Comparison of ENCODE assay signal across 17 cellular contexts in genomic region chr2:180707175-180707866, GRCh38.
"Had no signal": no experiment of that assay in that cellular context is flagged by ENCODE, and none has a peak within 500 bp of the region (broad histone marks: within the 10 kb centered on the region; RNA-seq: fewer than 3 reads in every experiment).

No MANE protein-coding gene starts in this region.

- H3K4me3 ChIP-seq: body of pancreas, colonic mucosa, esophagus squamous epithelium, tibial nerve, vagina had no signal

- H3K36me3 ChIP-seq: colonic mucosa, esophagus squamous epithelium, tibial nerve, vagina had no signal

- H3K9me3 ChIP-seq: colonic mucosa, esophagus squamous epithelium had no signal

- H3K27ac ChIP-seq: body of pancreas, colonic mucosa, esophagus squamous epithelium, tibial nerve, vagina had no signal

- ATAC-seq: body of pancreas; left ventricle myocardium superior; naive thymus-derived CD8-positive, alpha-beta T cell had no signal

- H3K4me1 ChIP-seq: body of pancreas, colonic mucosa, tibial nerve, vagina had no signal

- DNase-seq: activated B cell treated with CpG ODN at 0.5 μM for 24 hours; activated CD4-positive, alpha-beta T cell treated with anti-CD3 and anti-CD28 coated beads for 48 hours; activated naive CD8-positive, alpha-beta T cell treated with anti-CD3 and anti-CD28 coated beads for 36 hours; central memory CD4-positive, alpha-beta T cell; esophagus squamous epithelium; hypothalamus; kidney; left ventricle myocardium superior; naive thymus-derived CD8-positive, alpha-beta T cell; nucleus accumbens; stimulated activated CD4-positive, alpha-beta T cell treated with anti-CD3 and anti-CD28 coated beads, Interleukin-4, amount 100 ng/mL, for 4 hours; stimulated activated CD8-positive, alpha-beta memory T cell treated with anti-CD3 and anti-CD28 coated beads, Interleukin-4, amount 100 ng/mL, for 48 hours; stimulated activated naive CD4-positive, alpha-beta T cell treated with Interleukin-2 at 50 U/mL for 16 hours had no signal

- H3K27me3 ChIP-seq: body of pancreas, colonic mucosa, esophagus squamous epithelium, tibial nerve, vagina had no signal
